Comparison of ENCODE assay signal across 1 cellular context in the genomic region with DNA sequence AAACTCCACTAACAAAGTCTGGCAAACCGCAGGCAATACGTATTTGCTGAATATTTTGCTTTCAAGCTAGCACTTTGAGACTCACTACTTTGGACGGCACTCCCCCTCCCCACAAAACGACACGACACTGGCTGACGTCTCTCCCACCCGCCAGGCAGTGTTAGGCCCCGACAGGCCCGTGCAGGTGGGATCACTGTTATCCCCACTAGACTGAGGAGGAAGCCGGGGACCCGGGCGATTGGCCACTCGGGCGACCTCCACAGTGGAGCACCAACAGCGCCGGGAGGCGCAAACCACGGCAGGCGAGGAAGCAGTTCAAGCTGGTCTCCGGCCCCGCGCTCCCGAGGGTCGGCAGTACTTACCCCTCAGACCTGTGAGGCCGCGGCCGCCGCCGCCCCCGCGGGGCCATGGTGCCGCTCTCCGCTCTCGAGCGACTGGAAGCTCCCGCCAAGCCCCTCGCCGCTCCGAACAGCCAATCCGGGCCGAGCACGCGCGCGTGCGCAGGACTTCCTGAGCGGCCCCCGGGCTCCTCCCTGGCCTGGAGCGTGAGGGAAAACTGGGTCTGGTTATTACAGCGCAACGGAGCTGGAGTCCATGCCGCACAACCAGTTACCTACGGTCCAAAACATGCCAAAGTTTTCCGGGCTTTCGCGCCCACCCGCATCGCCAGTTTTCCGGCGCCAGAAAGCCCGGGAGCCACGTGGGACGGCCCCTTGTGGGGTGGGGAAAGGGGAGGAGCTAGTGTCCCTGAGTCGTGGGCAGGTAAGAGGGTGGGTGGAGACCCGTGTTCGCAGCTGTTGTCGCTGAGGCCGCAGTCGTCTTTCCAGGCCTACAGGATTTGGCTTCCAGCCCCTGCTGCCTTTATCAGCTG.
TF ChIP-seq lines count a peak whose summit lies in the region.

A gene with protein sequence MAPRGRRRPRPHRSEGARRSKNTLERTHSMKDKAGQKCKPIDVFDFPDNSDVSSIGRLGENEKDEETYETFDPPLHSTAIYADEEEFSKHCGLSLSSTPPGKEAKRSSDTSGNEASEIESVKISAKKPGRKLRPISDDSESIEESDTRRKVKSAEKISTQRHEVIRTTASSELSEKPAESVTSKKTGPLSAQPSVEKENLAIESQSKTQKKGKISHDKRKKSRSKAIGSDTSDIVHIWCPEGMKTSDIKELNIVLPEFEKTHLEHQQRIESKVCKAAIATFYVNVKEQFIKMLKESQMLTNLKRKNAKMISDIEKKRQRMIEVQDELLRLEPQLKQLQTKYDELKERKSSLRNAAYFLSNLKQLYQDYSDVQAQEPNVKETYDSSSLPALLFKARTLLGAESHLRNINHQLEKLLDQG (minus strand): TSS at position 443 of the 871 bp plus-strand sequence. CDS start 34 bp downstream, at position 409.

TF ChIP-seq in H1, 55 proteins besides CTCF, POLR2A, EP300 and RAD21 (continued from another document and continues in another):
- TF ChIP-seq CEBPB (IDR thresholded peaks at IDR 0.05; ENCODE audit: low read depth, low read length) (peak; percentile 42; the same call in 1 of the 2 replicates), MAFK (IDR thresholded peaks at IDR 0.05; ENCODE audit: low read depth, low read length) (no peak), RNF2 (IDR thresholded peaks at IDR 0.05; ENCODE audit: borderline replicate concordance, low read depth, low read length, missing control alignments, poor library complexity, severe bottlenecking) (no peak), CHD1 (IDR thresholded peaks at IDR 0.05; ENCODE audit: low read depth, low read length) (no peak), HDAC6 (IDR thresholded peaks at IDR 0.05; ENCODE audit: low read depth, low read length) (no peak), TCF12 (IDR thresholded peaks at IDR 0.05; ENCODE audit: low read depth, low read length) (peak; percentile 82; the same call in 1 of the 2 replicates), CREB1 (IDR thresholded peaks at IDR 0.05) (peak; percentile 88), NRF1 (IDR thresholded peaks at IDR 0.05; ENCODE audit: low read depth, low read length) (peak; percentile 98), CBX5 (IDR thresholded peaks at IDR 0.05; ENCODE audit: low read depth, low read length) (no peak), TAF7 (optimal IDR thresholded peaks at IDR 0.05; ENCODE audit: borderline replicate concordance, low read depth, low read length) (peak; percentile 84), RXRA (IDR thresholded peaks at IDR 0.05; ENCODE audit: insufficient read depth, low read depth, low read length) (no peak), KDM4A (IDR thresholded peaks at IDR 0.05; ENCODE audit: low read depth, low read length, severe bottlenecking) (no peak), TBP (IDR thresholded peaks at IDR 0.05; ENCODE audit: low read depth, low read length) (peak; percentile 88), SAP30 (IDR thresholded peaks at IDR 0.05; ENCODE audit: insufficient read depth, insufficient replicate concordance, low read length) (peak; percentile 69), RBBP5 (IDR thresholded peaks at IDR 0.05; ENCODE audit: borderline replicate concordance, low read depth, low read length) (peak; percentile 58; the same call in 1 of the 2 replicates), SP1 (IDR thresholded peaks at IDR 0.05; ENCODE audit: low read depth, low read length) (peak; percentile 100), SP2 (IDR thresholded peaks at IDR 0.05; ENCODE audit: low read length) (no peak), HDAC2 (IDR thresholded peaks at IDR 0.05; ENCODE audit: borderline replicate concordance in 1 of 2, low read depth in 2 of 2, low read length in 2 of 2) (no peak; a peak in 1 of 4 replicates), CBX8 (IDR thresholded peaks at IDR 0.05; ENCODE audit: borderline replicate concordance, low read depth, low read length) (no peak), EGR1 (IDR thresholded peaks at IDR 0.05; ENCODE audit: borderline replicate concordance, low read depth, low read length) (peak; percentile 94), KDM5A (IDR thresholded peaks at IDR 0.05; ENCODE audit: low read length) (0 out of 2 replicates have a peak, but pooled peaks have one; percentile 60), SUZ12 (IDR thresholded peaks at IDR 0.05; ENCODE audit: low read length) (no peak), NANOG (IDR thresholded peaks at IDR 0.05; ENCODE audit: insufficient read depth, low read depth, low read length, poor library complexity, severe bottlenecking) (peak; percentile 28), POU5F1 (IDR thresholded peaks at IDR 0.05; ENCODE audit: low read depth, low read length) (no peak), JUN (IDR thresholded peaks at IDR 0.05; ENCODE audit: low read depth, low read length) (peak; percentile 94), SIN3A (conservative IDR thresholded peaks at IDR 0.05 in 1 of 2, IDR thresholded peaks at IDR 0.05 in 1 of 2; ENCODE audit: low read depth in 1 of 2, low read length in 2 of 2) (peak; percentile 54 to 89; a peak in 2 of 4 replicates), SP4 (IDR thresholded peaks at IDR 0.05; ENCODE audit: low read length) (peak; percentile 97), CHD2 (IDR thresholded peaks at IDR 0.05; ENCODE audit: low read length) (peak; percentile 69; the same call in 1 of the 2 replicates), SRF (IDR thresholded peaks at IDR 0.05; ENCODE audit: low read depth, low read length) (peak; percentile 29; the same call in 1 of the 2 replicates), SIRT6 (IDR thresholded peaks at IDR 0.05; ENCODE audit: low read length) (no peak), ZNF274 (IDR thresholded peaks at IDR 0.05; ENCODE audit: borderline replicate concordance, extremely low read depth, low read length) (no peak), BRCA1 (IDR thresholded peaks at IDR 0.05; ENCODE audit: low read depth, low read length) (peak; percentile 26; the same call in 1 of the 2 replicates), POLR2AphosphoS5 (IDR thresholded peaks at IDR 0.05; ENCODE audit: low read depth, low read length) (peak; percentile 32; the same call in 1 of the 2 replicates), FOSL1 (IDR thresholded peaks at IDR 0.05; ENCODE audit: insufficient read depth, low read depth, low read length) (no peak), BACH1 (IDR thresholded peaks at IDR 0.05; ENCODE audit: low read length) (peak; percentile 89), GABPA (IDR thresholded peaks at IDR 0.05; ENCODE audit: borderline replicate concordance, insufficient read depth, low read length) (no peak; the same call in 1 of the 2 replicates), KDM1A (IDR thresholded peaks at IDR 0.05; ENCODE audit: borderline replicate concordance, low read length) (no peak), TEAD4 (IDR thresholded peaks at IDR 0.05; ENCODE audit: low read depth, low read length) (peak; percentile 89), BCL11A (IDR thresholded peaks at IDR 0.05; ENCODE audit: low read depth in 2 of 2, low read length in 2 of 2) (no peak), TAF1 (IDR thresholded peaks at IDR 0.05; ENCODE audit: low read depth, low read length) (peak; percentile 91), JUND (IDR thresholded peaks at IDR 0.05; ENCODE audit: low read length) (peak; percentile 49), EZH2 (IDR thresholded peaks at IDR 0.05; ENCODE audit: low read depth, low read length, severe bottlenecking) (no peak)
- TF ChIP-seq, protein P1, sequence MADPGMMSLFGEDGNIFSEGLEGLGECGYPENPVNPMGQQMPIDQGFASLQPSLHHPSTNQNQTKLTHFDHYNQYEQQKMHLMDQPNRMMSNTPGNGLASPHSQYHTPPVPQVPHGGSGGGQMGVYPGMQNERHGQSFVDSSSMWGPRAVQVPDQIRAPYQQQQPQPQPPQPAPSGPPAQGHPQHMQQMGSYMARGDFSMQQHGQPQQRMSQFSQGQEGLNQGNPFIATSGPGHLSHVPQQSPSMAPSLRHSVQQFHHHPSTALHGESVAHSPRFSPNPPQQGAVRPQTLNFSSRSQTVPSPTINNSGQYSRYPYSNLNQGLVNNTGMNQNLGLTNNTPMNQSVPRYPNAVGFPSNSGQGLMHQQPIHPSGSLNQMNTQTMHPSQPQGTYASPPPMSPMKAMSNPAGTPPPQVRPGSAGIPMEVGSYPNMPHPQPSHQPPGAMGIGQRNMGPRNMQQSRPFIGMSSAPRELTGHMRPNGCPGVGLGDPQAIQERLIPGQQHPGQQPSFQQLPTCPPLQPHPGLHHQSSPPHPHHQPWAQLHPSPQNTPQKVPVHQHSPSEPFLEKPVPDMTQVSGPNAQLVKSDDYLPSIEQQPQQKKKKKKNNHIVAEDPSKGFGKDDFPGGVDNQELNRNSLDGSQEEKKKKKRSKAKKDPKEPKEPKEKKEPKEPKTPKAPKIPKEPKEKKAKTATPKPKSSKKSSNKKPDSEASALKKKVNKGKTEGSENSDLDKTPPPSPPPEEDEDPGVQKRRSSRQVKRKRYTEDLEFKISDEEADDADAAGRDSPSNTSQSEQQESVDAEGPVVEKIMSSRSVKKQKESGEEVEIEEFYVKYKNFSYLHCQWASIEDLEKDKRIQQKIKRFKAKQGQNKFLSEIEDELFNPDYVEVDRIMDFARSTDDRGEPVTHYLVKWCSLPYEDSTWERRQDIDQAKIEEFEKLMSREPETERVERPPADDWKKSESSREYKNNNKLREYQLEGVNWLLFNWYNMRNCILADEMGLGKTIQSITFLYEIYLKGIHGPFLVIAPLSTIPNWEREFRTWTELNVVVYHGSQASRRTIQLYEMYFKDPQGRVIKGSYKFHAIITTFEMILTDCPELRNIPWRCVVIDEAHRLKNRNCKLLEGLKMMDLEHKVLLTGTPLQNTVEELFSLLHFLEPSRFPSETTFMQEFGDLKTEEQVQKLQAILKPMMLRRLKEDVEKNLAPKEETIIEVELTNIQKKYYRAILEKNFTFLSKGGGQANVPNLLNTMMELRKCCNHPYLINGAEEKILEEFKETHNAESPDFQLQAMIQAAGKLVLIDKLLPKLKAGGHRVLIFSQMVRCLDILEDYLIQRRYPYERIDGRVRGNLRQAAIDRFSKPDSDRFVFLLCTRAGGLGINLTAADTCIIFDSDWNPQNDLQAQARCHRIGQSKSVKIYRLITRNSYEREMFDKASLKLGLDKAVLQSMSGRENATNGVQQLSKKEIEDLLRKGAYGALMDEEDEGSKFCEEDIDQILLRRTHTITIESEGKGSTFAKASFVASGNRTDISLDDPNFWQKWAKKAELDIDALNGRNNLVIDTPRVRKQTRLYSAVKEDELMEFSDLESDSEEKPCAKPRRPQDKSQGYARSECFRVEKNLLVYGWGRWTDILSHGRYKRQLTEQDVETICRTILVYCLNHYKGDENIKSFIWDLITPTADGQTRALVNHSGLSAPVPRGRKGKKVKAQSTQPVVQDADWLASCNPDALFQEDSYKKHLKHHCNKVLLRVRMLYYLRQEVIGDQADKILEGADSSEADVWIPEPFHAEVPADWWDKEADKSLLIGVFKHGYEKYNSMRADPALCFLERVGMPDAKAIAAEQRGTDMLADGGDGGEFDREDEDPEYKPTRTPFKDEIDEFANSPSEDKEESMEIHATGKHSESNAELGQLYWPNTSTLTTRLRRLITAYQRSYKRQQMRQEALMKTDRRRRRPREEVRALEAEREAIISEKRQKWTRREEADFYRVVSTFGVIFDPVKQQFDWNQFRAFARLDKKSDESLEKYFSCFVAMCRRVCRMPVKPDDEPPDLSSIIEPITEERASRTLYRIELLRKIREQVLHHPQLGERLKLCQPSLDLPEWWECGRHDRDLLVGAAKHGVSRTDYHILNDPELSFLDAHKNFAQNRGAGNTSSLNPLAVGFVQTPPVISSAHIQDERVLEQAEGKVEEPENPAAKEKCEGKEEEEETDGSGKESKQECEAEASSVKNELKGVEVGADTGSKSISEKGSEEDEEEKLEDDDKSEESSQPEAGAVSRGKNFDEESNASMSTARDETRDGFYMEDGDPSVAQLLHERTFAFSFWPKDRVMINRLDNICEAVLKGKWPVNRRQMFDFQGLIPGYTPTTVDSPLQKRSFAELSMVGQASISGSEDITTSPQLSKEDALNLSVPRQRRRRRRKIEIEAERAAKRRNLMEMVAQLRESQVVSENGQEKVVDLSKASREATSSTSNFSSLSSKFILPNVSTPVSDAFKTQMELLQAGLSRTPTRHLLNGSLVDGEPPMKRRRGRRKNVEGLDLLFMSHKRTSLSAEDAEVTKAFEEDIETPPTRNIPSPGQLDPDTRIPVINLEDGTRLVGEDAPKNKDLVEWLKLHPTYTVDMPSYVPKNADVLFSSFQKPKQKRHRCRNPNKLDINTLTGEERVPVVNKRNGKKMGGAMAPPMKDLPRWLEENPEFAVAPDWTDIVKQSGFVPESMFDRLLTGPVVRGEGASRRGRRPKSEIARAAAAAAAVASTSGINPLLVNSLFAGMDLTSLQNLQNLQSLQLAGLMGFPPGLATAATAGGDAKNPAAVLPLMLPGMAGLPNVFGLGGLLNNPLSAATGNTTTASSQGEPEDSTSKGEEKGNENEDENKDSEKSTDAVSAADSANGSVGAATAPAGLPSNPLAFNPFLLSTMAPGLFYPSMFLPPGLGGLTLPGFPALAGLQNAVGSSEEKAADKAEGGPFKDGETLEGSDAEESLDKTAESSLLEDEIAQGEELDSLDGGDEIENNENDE (IDR thresholded peaks at IDR 0.05; ENCODE audit: insufficient replicate concordance, low read length) = no peak
- TF ChIP-seq, protein P2, sequence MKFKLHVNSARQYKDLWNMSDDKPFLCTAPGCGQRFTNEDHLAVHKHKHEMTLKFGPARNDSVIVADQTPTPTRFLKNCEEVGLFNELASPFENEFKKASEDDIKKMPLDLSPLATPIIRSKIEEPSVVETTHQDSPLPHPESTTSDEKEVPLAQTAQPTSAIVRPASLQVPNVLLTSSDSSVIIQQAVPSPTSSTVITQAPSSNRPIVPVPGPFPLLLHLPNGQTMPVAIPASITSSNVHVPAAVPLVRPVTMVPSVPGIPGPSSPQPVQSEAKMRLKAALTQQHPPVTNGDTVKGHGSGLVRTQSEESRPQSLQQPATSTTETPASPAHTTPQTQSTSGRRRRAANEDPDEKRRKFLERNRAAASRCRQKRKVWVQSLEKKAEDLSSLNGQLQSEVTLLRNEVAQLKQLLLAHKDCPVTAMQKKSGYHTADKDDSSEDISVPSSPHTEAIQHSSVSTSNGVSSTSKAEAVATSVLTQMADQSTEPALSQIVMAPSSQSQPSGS (IDR thresholded peaks at IDR 0.05; ENCODE audit: low read length) = peak; percentile 90
- TF ChIP-seq, protein P3, sequence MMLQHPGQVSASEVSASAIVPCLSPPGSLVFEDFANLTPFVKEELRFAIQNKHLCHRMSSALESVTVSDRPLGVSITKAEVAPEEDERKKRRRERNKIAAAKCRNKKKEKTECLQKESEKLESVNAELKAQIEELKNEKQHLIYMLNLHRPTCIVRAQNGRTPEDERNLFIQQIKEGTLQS (IDR thresholded peaks at IDR 0.05; ENCODE audit: insufficient read depth, low read depth, low read length) = peak; percentile 34; the same call in 1 of the 2 replicates
- TF ChIP-seq, protein P4, sequence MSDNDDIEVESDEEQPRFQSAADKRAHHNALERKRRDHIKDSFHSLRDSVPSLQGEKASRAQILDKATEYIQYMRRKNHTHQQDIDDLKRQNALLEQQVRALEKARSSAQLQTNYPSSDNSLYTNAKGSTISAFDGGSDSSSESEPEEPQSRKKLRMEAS (IDR thresholded peaks at IDR 0.05) = peak; percentile 95
- TF ChIP-seq, protein P5, sequence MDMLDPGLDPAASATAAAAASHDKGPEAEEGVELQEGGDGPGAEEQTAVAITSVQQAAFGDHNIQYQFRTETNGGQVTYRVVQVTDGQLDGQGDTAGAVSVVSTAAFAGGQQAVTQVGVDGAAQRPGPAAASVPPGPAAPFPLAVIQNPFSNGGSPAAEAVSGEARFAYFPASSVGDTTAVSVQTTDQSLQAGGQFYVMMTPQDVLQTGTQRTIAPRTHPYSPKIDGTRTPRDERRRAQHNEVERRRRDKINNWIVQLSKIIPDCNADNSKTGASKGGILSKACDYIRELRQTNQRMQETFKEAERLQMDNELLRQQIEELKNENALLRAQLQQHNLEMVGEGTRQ (IDR thresholded peaks at IDR 0.05; ENCODE audit: low read length) = peak; percentile 78
- TF ChIP-seq, protein P6, sequence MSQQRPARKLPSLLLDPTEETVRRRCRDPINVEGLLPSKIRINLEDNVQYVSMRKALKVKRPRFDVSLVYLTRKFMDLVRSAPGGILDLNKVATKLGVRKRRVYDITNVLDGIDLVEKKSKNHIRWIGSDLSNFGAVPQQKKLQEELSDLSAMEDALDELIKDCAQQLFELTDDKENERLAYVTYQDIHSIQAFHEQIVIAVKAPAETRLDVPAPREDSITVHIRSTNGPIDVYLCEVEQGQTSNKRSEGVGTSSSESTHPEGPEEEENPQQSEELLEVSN (IDR thresholded peaks at IDR 0.05) = peak; percentile 93
